1 cellular context compared by ENCODE assay signal in genomic region chr10:103658049-103658577, GRCh38.
A peak's percentile ranks its signal among the peaks of the same experiment; 100 is the strongest.
TF ChIP-seq lines count a peak whose summit lies in the region.

No MANE protein-coding gene starts in this region.

TF ChIP-seq in HepG2, 621 proteins besides CTCF, POLR2A, EP300 and RAD21 (continued from another document and continues in another):
- TF ChIP-seq BCL3 (CRISPR knock-in tag; IDR thresholded peaks at IDR 0.05) (no peak), MXI1 (IDR thresholded peaks at IDR 0.05; ENCODE audit: borderline replicate concordance, low read depth, low read length) (no peak), ETV6 (CRISPR knock-in tag; conservative IDR thresholded peaks at IDR 0.05) (no peak), NFYB (CRISPR knock-in tag; IDR thresholded peaks at IDR 0.05) (peak; percentile 58), KLF16 (CRISPR knock-in tag; IDR thresholded peaks at IDR 0.05) (peak in 1 of 2 experiments; percentile 59; a peak in 1 of 4 replicates), ADNP (CRISPR knock-in tag; IDR thresholded peaks at IDR 0.05) (no peak), ZBTB7A (CRISPR knock-in tag; IDR thresholded peaks at IDR 0.05) (no peak), ZNF766 (CRISPR knock-in tag; IDR thresholded peaks at IDR 0.05; ENCODE audit: borderline replicate concordance) (no peak), ZNF878 (CRISPR knock-in tag; IDR thresholded peaks at IDR 0.05) (no peak), TBL1XR1 (IDR thresholded peaks at IDR 0.05; ENCODE audit: borderline replicate concordance, low read length, partially characterized antibody) (no peak), ZNF253 (CRISPR knock-in tag; IDR thresholded peaks at IDR 0.05; ENCODE audit: borderline replicate concordance) (no peak), FOXM1 (CRISPR knock-in tag; IDR thresholded peaks at IDR 0.05) (no peak), ZEB1 (IDR thresholded peaks at IDR 0.05; ENCODE audit: insufficient replicate concordance, low read depth) (no peak), SP4 (CRISPR knock-in tag; IDR thresholded peaks at IDR 0.05) (no peak), ZNF451 (CRISPR knock-in tag; IDR thresholded peaks at IDR 0.05) (no peak), ZNF432 (CRISPR knock-in tag; IDR thresholded peaks at IDR 0.05; ENCODE audit: borderline replicate concordance) (no peak), NAIF1 (CRISPR knock-in tag; IDR thresholded peaks at IDR 0.05; ENCODE audit: borderline replicate concordance) (no peak), ZNF781 (CRISPR knock-in tag; IDR thresholded peaks at IDR 0.05; ENCODE audit: borderline replicate concordance, not compliant biosample characterization) (no peak), NFE2L1 (CRISPR knock-in tag; IDR thresholded peaks at IDR 0.05; ENCODE audit: borderline replicate concordance) (no peak), KLF12 (CRISPR knock-in tag; IDR thresholded peaks at IDR 0.05; ENCODE audit: borderline replicate concordance) (no peak), ISL2 (CRISPR knock-in tag; IDR thresholded peaks at IDR 0.05) (peak; percentile 68), ZNF337 (CRISPR knock-in tag; IDR thresholded peaks at IDR 0.05; ENCODE audit: borderline replicate concordance, low read depth) (no peak), SAFB2 (CRISPR knock-in tag; IDR thresholded peaks at IDR 0.05; ENCODE audit: borderline replicate concordance, low read depth) (no peak), ELK4 (CRISPR knock-in tag; IDR thresholded peaks at IDR 0.05; ENCODE audit: borderline replicate concordance) (no peak), SIN3B (IDR thresholded peaks at IDR 0.05; ENCODE audit: low read length) (no peak), USF2 (IDR thresholded peaks at IDR 0.05; ENCODE audit: low read depth, low read length) (0 out of 2 replicates have a peak, but pooled peaks have one; percentile 36), USF2 (CRISPR knock-in tag; IDR thresholded peaks at IDR 0.05; ENCODE audit: borderline replicate concordance) (no peak), DZIP1 (CRISPR knock-in tag; IDR thresholded peaks at IDR 0.05) (no peak), SMARCE1 (IDR thresholded peaks at IDR 0.05; ENCODE audit: borderline replicate concordance) (no peak), ATRX (CRISPR knock-in tag; IDR thresholded peaks at IDR 0.05; ENCODE audit: borderline replicate concordance) (no peak), ZNF644 (CRISPR knock-in tag; IDR thresholded peaks at IDR 0.05; ENCODE audit: low read depth) (peak; percentile 89), SALL2 (CRISPR knock-in tag; IDR thresholded peaks at IDR 0.05) (0 out of 2 replicates have a peak, but pooled peaks have one; percentile 21), ZNF414 (CRISPR knock-in tag; IDR thresholded peaks at IDR 0.05) (no peak), NBN (conservative IDR thresholded peaks at IDR 0.05) (no peak), KDM2A (CRISPR knock-in tag; IDR thresholded peaks at IDR 0.05; ENCODE audit: borderline replicate concordance, low read depth) (peak; percentile 35; the same call in 1 of the 2 replicates), ATM (IDR thresholded peaks at IDR 0.05; ENCODE audit: borderline replicate concordance) (no peak), TBX2 (CRISPR knock-in tag; IDR thresholded peaks at IDR 0.05; ENCODE audit: borderline replicate concordance) (peak; percentile 61), ARHGAP35 (CRISPR knock-in tag; IDR thresholded peaks at IDR 0.05; ENCODE audit: borderline replicate concordance) (no peak)
- TF ChIP-seq, protein P1, sequence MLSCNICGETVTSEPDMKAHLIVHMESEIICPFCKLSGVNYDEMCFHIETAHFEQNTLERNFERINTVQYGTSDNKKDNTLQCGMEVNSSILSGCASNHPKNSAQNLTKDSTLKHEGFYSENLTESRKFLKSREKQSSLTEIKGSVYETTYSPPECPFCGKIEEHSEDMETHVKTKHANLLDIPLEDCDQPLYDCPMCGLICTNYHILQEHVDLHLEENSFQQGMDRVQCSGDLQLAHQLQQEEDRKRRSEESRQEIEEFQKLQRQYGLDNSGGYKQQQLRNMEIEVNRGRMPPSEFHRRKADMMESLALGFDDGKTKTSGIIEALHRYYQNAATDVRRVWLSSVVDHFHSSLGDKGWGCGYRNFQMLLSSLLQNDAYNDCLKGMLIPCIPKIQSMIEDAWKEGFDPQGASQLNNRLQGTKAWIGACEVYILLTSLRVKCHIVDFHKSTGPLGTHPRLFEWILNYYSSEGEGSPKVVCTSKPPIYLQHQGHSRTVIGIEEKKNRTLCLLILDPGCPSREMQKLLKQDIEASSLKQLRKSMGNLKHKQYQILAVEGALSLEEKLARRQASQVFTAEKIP (CRISPR knock-in tag; IDR thresholded peaks at IDR 0.05; ENCODE audit: borderline replicate concordance), result no peak
- TF ChIP-seq, protein P2, sequence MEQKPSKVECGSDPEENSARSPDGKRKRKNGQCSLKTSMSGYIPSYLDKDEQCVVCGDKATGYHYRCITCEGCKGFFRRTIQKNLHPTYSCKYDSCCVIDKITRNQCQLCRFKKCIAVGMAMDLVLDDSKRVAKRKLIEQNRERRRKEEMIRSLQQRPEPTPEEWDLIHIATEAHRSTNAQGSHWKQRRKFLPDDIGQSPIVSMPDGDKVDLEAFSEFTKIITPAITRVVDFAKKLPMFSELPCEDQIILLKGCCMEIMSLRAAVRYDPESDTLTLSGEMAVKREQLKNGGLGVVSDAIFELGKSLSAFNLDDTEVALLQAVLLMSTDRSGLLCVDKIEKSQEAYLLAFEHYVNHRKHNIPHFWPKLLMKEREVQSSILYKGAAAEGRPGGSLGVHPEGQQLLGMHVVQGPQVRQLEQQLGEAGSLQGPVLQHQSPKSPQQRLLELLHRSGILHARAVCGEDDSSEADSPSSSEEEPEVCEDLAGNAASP (CRISPR knock-in tag; IDR thresholded peaks at IDR 0.05; ENCODE audit: borderline replicate concordance), result peak; percentile 13; the same call in 1 of the 2 replicates
- TF ChIP-seq, protein P3, sequence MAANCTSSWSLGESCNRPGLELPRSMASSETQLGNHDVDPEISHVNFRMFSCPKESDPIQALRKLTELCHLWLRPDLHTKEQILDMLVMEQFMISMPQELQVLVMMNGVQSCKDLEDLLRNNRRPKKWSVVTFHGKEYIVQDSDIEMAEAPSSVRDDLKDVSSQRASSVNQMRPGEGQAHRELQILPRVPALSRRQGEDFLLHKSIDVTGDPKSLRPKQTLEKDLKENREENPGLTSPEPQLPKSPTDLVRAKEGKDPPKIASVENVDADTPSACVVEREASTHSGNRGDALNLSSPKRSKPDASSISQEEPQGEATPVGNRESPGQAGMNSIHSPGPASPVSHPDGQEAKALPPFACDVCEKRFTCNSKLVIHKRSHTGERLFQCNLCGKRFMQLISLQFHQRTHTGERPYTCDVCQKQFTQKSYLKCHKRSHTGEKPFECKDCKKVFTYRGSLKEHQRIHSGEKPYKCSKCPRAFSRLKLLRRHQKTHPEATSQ (CRISPR knock-in tag; IDR thresholded peaks at IDR 0.05; ENCODE audit: borderline replicate concordance), result no peak
- TF ChIP-seq, protein P4, sequence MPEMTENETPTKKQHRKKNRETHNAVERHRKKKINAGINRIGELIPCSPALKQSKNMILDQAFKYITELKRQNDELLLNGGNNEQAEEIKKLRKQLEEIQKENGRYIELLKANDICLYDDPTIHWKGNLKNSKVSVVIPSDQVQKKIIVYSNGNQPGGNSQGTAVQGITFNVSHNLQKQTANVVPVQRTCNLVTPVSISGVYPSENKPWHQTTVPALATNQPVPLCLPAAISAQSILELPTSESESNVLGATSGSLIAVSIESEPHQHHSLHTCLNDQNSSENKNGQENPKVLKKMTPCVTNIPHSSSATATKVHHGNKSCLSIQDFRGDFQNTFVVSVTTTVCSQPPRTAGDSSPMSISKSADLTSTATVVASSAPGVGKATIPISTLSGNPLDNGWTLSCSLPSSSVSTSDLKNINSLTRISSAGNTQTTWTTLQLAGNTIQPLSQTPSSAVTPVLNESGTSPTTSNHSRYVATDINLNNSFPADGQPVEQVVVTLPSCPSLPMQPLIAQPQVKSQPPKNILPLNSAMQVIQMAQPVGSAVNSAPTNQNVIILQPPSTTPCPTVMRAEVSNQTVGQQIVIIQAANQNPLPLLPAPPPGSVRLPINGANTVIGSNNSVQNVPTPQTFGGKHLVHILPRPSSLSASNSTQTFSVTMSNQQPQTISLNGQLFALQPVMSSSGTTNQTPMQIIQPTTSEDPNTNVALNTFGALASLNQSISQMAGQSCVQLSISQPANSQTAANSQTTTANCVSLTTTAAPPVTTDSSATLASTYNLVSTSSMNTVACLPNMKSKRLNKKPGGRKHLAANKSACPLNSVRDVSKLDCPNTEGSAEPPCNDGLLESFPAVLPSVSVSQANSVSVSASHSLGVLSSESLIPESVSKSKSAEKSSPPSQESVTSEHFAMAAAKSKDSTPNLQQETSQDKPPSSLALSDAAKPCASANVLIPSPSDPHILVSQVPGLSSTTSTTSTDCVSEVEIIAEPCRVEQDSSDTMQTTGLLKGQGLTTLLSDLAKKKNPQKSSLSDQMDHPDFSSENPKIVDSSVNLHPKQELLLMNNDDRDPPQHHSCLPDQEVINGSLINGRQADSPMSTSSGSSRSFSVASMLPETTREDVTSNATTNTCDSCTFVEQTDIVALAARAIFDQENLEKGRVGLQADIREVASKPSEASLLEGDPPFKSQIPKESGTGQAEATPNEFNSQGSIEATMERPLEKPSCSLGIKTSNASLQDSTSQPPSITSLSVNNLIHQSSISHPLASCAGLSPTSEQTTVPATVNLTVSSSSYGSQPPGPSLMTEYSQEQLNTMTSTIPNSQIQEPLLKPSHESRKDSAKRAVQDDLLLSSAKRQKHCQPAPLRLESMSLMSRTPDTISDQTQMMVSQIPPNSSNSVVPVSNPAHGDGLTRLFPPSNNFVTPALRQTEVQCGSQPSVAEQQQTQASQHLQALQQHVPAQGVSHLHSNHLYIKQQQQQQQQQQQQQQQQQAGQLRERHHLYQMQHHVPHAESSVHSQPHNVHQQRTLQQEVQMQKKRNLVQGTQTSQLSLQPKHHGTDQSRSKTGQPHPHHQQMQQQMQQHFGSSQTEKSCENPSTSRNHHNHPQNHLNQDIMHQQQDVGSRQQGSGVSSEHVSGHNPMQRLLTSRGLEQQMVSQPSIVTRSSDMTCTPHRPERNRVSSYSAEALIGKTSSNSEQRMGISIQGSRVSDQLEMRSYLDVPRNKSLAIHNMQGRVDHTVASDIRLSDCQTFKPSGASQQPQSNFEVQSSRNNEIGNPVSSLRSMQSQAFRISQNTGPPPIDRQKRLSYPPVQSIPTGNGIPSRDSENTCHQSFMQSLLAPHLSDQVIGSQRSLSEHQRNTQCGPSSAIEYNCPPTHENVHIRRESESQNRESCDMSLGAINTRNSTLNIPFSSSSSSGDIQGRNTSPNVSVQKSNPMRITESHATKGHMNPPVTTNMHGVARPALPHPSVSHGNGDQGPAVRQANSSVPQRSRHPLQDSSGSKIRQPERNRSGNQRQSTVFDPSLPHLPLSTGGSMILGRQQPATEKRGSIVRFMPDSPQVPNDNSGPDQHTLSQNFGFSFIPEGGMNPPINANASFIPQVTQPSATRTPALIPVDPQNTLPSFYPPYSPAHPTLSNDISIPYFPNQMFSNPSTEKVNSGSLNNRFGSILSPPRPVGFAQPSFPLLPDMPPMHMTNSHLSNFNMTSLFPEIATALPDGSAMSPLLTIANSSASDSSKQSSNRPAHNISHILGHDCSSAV (CRISPR knock-in tag; IDR thresholded peaks at IDR 0.05; ENCODE audit: borderline replicate concordance), result no peak
